In genomic region chr11:2743427-2744110, GRCh38 we compare ENCODE assay signal across 16 cellular contexts.
"Had no signal": no experiment of that assay in that cellular context is flagged by ENCODE, and none has a peak within 500 bp of the region (broad histone marks: within the 10 kb centered on the region; RNA-seq: fewer than 3 reads in every experiment).

No MANE protein-coding gene starts in this region.

- H3K36me3 Mint-ChIP-seq: immature natural killer cell had no signal

- H3K9me3 Mint-ChIP-seq: activated CD8-positive, alpha-beta T cell treated with anti-CD3 and anti-CD28 coated beads for 36 hours; activated T-cell treated with anti-CD3 and anti-CD28 coated beads, Interleukin-2, amount 50 U/mL, for 72 hours; central memory CD8-positive, alpha-beta T cell; immature natural killer cell; stimulated activated naive CD8-positive, alpha-beta T cell treated with anti-CD3 and anti-CD28 coated beads, Interleukin-15, Interleukin-2, amounts not matched to agents 100 ng/mL and 50 ng/mL, for 24 hours had no signal

- H3K27me3 Mint-ChIP-seq: activated CD8-positive, alpha-beta T cell treated with anti-CD3 and anti-CD28 coated beads for 36 hours; central memory CD8-positive, alpha-beta T cell; stimulated activated naive CD8-positive, alpha-beta T cell treated with anti-CD3 and anti-CD28 coated beads, Interleukin-15, Interleukin-2, amounts not matched to agents 100 ng/mL and 50 ng/mL, for 24 hours had no signal

- ATAC-seq: activated CD8-positive, alpha-beta T cell treated with anti-CD3 and anti-CD28 coated beads for 36 hours; activated T-cell treated with anti-CD3 and anti-CD28 coated beads, Interleukin-2, amount 50 U/mL, for 72 hours; left lung had no signal

- H3K27ac Mint-ChIP-seq: activated CD8-positive, alpha-beta T cell treated with anti-CD3 and anti-CD28 coated beads for 36 hours; activated T-cell treated with anti-CD3 and anti-CD28 coated beads, Interleukin-2, amount 50 U/mL, for 72 hours; immature natural killer cell; stimulated activated naive CD8-positive, alpha-beta T cell treated with anti-CD3 and anti-CD28 coated beads, Interleukin-15, Interleukin-2, amounts not matched to agents 100 ng/mL and 50 ng/mL, for 24 hours had no signal

- H3K4me3 ChIP-seq: left lung, prostate gland had no signal

- H3K4me1 ChIP-seq: left lung, prostate gland had no signal

- H3K4me1 Mint-ChIP-seq: central memory CD8-positive, alpha-beta T cell; immature natural killer cell had no signal

- H3K27me3 ChIP-seq: left lung had no signal

- H3K9me3 ChIP-seq: left lung, prostate gland had no signal

- H3K36me3 ChIP-seq: left lung, prostate gland had no signal

- H3K27ac ChIP-seq: epithelial cell of prostate, left lung, prostate gland, VCaP had no signal

- DNase-seq: activated CD4-positive, alpha-beta T cell treated with anti-CD3 and anti-CD28 coated beads for 4 hours; activated CD8-positive, alpha-beta memory T cell treated with anti-CD3 and anti-CD28 coated beads, Interleukin-2, amount 50 U/mL, for 4 hours; activated CD8-positive, alpha-beta T cell treated with anti-CD3 and anti-CD28 coated beads for 36 hours; activated naive CD4-positive, alpha-beta T cell; activated T-cell treated with anti-CD3 and anti-CD28 coated beads, Interleukin-2, amount 50 U/mL, for 72 hours; effector memory CD4-positive, alpha-beta T cell; immature natural killer cell; stimulated activated CD4-positive, alpha-beta T cell treated with anti-CD3 and anti-CD28 coated beads, Interleukin-4, amount 100 ng/mL, for 1 hour; stimulated activated CD8-positive, alpha-beta memory T cell treated with anti-CD3 and anti-CD28 coated beads, Interleukin-4, amount 100 ng/mL, for 48 hours; T-helper 9 cell had no signal

- H3K4me3 Mint-ChIP-seq: activated CD8-positive, alpha-beta T cell treated with anti-CD3 and anti-CD28 coated beads for 36 hours; activated T-cell treated with anti-CD3 and anti-CD28 coated beads, Interleukin-2, amount 50 U/mL, for 72 hours; central memory CD8-positive, alpha-beta T cell; immature natural killer cell; stimulated activated naive CD8-positive, alpha-beta T cell treated with anti-CD3 and anti-CD28 coated beads, Interleukin-15, Interleukin-2, amounts not matched to agents 100 ng/mL and 50 ng/mL, for 24 hours had no signal
